ENCODE assay signal across 16 cellular contexts in genomic region chr1:20356850-20357459, GRCh38.
DNase-seq lines count a peak whose midpoint lies in the region; TF ChIP-seq lines count a peak whose summit lies in the region.
"Had no signal": no experiment of that assay in that cellular context is flagged by ENCODE, and none has a peak within 500 bp of the region (broad histone marks: within the 10 kb centered on the region; RNA-seq: fewer than 3 reads in every experiment).

No MANE protein-coding gene starts in this region.

- H3K4me3 ChIP-seq in HEK293 (ENCODE audit: low read depth, low read length) = no peak overlapping the region
- no peak overlapping the region for H3K4me3 ChIP-seq in PC-9
- H3K4me3 ChIP-seq in esophagus (ENCODE audit: low read depth in 1 of 2, low read length in 2 of 2) = no peak overlapping the region
- H3K4me3 ChIP-seq in prostate gland = no peak overlapping the region
- no peak overlapping the region for H3K4me3 ChIP-seq in colonic mucosa
- H3K4me3 ChIP-seq: GM23338, HAP-1, MG63 had no signal

- POLR2A ChIA-PET in HEK293 (lab: Yijun Ruan, JAX) (no interaction called here), PC-9 (lab: Charles Lee; ENCODE audit: unreplicated experiment) (interaction anchor here (0.6 to 0.7 kb wide), 4 partner anchors 40 to 140 kb away, joined by 3 to 5 read pairs (median 4); no protein-coding TSS in a partner anchor)

- no peaks in the 10 kb centered on the region for H3K27me3 ChIP-seq in PC-9 (ENCODE audit: insufficient read depth, low read depth)
- H3K27me3 ChIP-seq in esophagus (ENCODE audit: control insufficient read depth in 1 of 2, insufficient read depth in 2 of 2, low read length in 2 of 2) = peaks cover 0 to 3% of the 10 kb centered on the region in 2 donors
- H3K27me3 ChIP-seq in prostate gland (replicated peaks; ENCODE audit: insufficient read depth) = no peaks in the 10 kb centered on the region
- no peaks in the 10 kb centered on the region for H3K27me3 ChIP-seq in colonic mucosa
- H3K27me3 ChIP-seq: MG63 had no signal

- 60 to 75% methylated on average over 8 of the region's 8 CpGs for WGBS in esophagus, 2 donors
- 61% methylated on average over 8 of the region's 8 CpGs for WGBS in prostate gland

- no TSS peak for BruUV-seq in PC-9 (replicated peaks; lab: Mats Ljungman, UMichigan)

- peak overlapping the region; percentile 68 for H3K4me2 ChIP-seq in PC-9
- H3K4me2 ChIP-seq: GM23338 had no signal

- no peaks in the 10 kb centered on the region for H3K9me3 ChIP-seq in HEK293 (ENCODE audit: control insufficient read depth, insufficient read depth, low read depth, low read length)
- no peaks in the 10 kb centered on the region for H3K9me3 ChIP-seq in PC-9 (ENCODE audit: insufficient read depth, low read depth)
- peaks cover 0 to 2% of the 10 kb centered on the region in 2 donors for H3K9me3 ChIP-seq in esophagus (ENCODE audit: control insufficient read depth in 2 of 2, insufficient read depth in 1 of 2, low read depth in 1 of 2, low read length in 1 of 2)
- no peaks in the 10 kb centered on the region for H3K9me3 ChIP-seq in prostate gland
- H3K9me3 ChIP-seq in colonic mucosa = no peaks in the 10 kb centered on the region
- H3K9me3 ChIP-seq: HAP-1, MG63 had no signal

- intact Hi-C loops in PC-9 (cut with micrococcal nuclease; ENCODE audit: unreplicated experiment) = loop anchor here (5.0 to 10.0 kb wide), 2 partner anchors 205 to 252 kb away; no protein-coding TSS in a partner anchor
- intact Hi-C loops in prostate gland (cut with DNase I) = no loop called here
- intact Hi-C loops in colonic mucosa (cut with DNase I) = no loop called here

- CTCF ChIA-PET in HEK293 (lab: Yijun Ruan, JAX) (interaction anchor here (0.7 to 2.9 kb wide), 3 partner anchors 22 to 144 kb away, joined by 3 to 9 read pairs (median 4); no protein-coding TSS in a partner anchor), PC-9 (lab: Charles Lee) (interaction anchor here (0.6 kb wide), 3 partner anchors 16 to 127 kb away, joined by 3 to 7 read pairs (median 4); no protein-coding TSS in a partner anchor)

- no peaks in the 10 kb centered on the region for H3K79me2 ChIP-seq in PC-9 (ENCODE audit: low read depth)

- peaks cover 37% of the 10 kb centered on the region; the same call in 1 of the 2 replicates for H3F3A ChIP-seq in PC-9 (ENCODE audit: insufficient read depth, low read depth)

- H3K9ac ChIP-seq in colonic mucosa (ENCODE audit: low read depth in 2 of 2, low read length in 2 of 2) = no peak overlapping the region

- no peak overlapping the region for H2AFZ ChIP-seq in PC-9
- H2AFZ ChIP-seq: GM23338 had no signal

- H3K9me2 ChIP-seq in PC-9 (ENCODE audit: insufficient read depth) = no peaks in the 10 kb centered on the region

- no peaks in the 10 kb centered on the region for H3K36me3 ChIP-seq in HEK293 (ENCODE audit: control insufficient read depth in 2 of 2, insufficient read depth in 1 of 2, low read length in 2 of 2)
- H3K36me3 ChIP-seq in PC-9 (ENCODE audit: low read depth) = no peaks in the 10 kb centered on the region
- H3K36me3 ChIP-seq in esophagus (ENCODE audit: control insufficient read depth in 2 of 2, insufficient read depth in 2 of 2, low read length in 1 of 2) = no peaks in the 10 kb centered on the region
- H3K36me3 ChIP-seq in prostate gland = no peaks in the 10 kb centered on the region
- H3K36me3 ChIP-seq in colonic mucosa = no peaks in the 10 kb centered on the region
- H3K36me3 ChIP-seq: HAP-1, MG63 had no signal

- no peak for TF ChIP-seq POLR2A in prostate gland (IDR thresholded peaks at IDR 0.05)

- DNase-seq in PC-9 (peak; percentile 12 to 83), prostate gland (ENCODE audit: low spot score) (peak; percentile 15), NCI-H1417 (lab: John Stamatoyannopoulos, UW) (no peak), colonic mucosa (no peak)
- DNase-seq in activated CD4-positive, alpha-beta T cell treated with anti-CD3 and anti-CD28 coated beads, Interleukin-2, amount 50 U/mL, for 48 hours = no peak
- DNase-seq: GDM1, IMR-90, MG63, NCI-H1417 treated with DMSO at 0.1 percent for 48 hours, NCI-H187, NCI-H446 treated with DMSO at 0.1 percent for 48 hours, NCI-H69 had no signal

- TF ChIP-seq CTCF in HEK293 (tag by site-specific recombination; IDR thresholded peaks at IDR 0.05) (no peak), PC-9 (conservative IDR thresholded peaks at IDR 0.05) (no peak), prostate gland (IDR thresholded peaks at IDR 0.05) (no peak), colonic mucosa (IDR thresholded peaks at IDR 0.05) (no peak)

- no peaks in the 10 kb centered on the region for H4K20me1 ChIP-seq in PC-9 (ENCODE audit: insufficient read depth)

- H3K4me1 ChIP-seq in HEK293 (ENCODE audit: control insufficient read depth, insufficient read depth, low read length) (peaks cover 8% of the 10 kb centered on the region), PC-9 (replicated peaks; ENCODE audit: insufficient read depth) (peaks cover 62% of the 10 kb centered on the region), esophagus (ENCODE audit: control insufficient read depth in 2 of 2, insufficient read depth in 2 of 2, low read length in 1 of 2) (peaks cover 3 to 27% of the 10 kb centered on the region in 2 donors), prostate gland (replicated peaks) (peaks cover 16% of the 10 kb centered on the region), colonic mucosa (peaks cover 4% of the 10 kb centered on the region)
- H3K4me1 ChIP-seq: HAP-1 had no signal

- H3K27ac ChIP-seq in HEK293 (ENCODE audit: extremely low read depth, low read depth, low read length) = no peak overlapping the region
- peak overlapping the region; percentile 82 for H3K27ac ChIP-seq in PC-9
- H3K27ac ChIP-seq in esophagus (ENCODE audit: low read depth in 2 of 2, low read length in 1 of 2) = peak overlapping the region; percentile 57 to 69
- peak overlapping the region in 1 of 2 donors; percentile 39 for H3K27ac ChIP-seq in prostate gland
- H3K27ac ChIP-seq in colonic mucosa = no peak overlapping the region

TF ChIP-seq in HEK293, 187 proteins besides CTCF, POLR2A, EP300 and RAD21:
- TF ChIP-seq ZNF112 (tag by site-specific recombination; IDR thresholded peaks at IDR 0.05) (no peak), HOXA7 (CRISPR knock-in tag; IDR thresholded peaks at IDR 0.05; ENCODE audit: borderline replicate concordance) (no peak), ZNF768 (tag by site-specific recombination; IDR thresholded peaks at IDR 0.05) (peak; percentile 74; the same call in 1 of the 2 replicates)

Comparison
In these comparisons a context has a peak if more than half of its experiments do, and no peak if none do; other contexts are left out.
1. H3K27ac ChIP-seq: peak in PC-9 (single experiment) and esophagus (2 of 2); none in HEK293 (single experiment) and colonic mucosa (single experiment).
2. DNase-seq: peak in PC-9 (2 of 2) and prostate gland (single experiment); none in activated CD4-positive, alpha-beta T cell treated with anti-CD3 and anti-CD28 coated beads, Interleukin-2, amount 50 U/mL, for 48 hours (0 of 2), NCI-H1417 (0 of 3) and colonic mucosa (single experiment).